ENCODE assay signal across 21 cellular contexts in genomic region chr14:101354726-101355125, GRCh38.
"Had no signal": no experiment of that assay in that cellular context is flagged by ENCODE, and none has a peak within 500 bp of the region (broad histone marks: within the 10 kb centered on the region; RNA-seq: fewer than 3 reads in every experiment).

No MANE protein-coding gene starts in this region.

- DNase-seq: activated CD4-positive, alpha-beta T cell treated with anti-CD3 and anti-CD28 coated beads for 1 hour; activated CD4-positive, alpha-beta T cell treated with anti-CD3 and anti-CD28 coated beads, Interleukin-2, amount 50 U/mL, for 4 hours; activated gamma-delta T cell; activated T-cell treated with anti-CD3 and anti-CD28 coated beads, Interleukin-2, amount 50 U/mL, for 4 hours; amygdala; brain microvascular endothelial cell; effector memory CD4-positive, alpha-beta T cell; lower lobe of right lung; midbrain; naive B cell; stimulated activated CD4-positive, alpha-beta T cell treated with anti-CD3 and anti-CD28 coated beads, Interleukin-15, amount 100 ng/mL, for 24 hours; stimulated activated CD4-positive, alpha-beta T cell treated with anti-CD3 and anti-CD28 coated beads, Interleukin-4, amount 100 ng/mL, for 1 hour; stimulated activated naive CD4-positive, alpha-beta T cell treated with Interleukin-2 at 50 U/mL for 16 hours; T-helper 1 cell; T1000; upper lobe of right lung had no signal

- H3K4me3 ChIP-seq: lower lobe of right lung, neural progenitor cell, ovary, skin epidermis, upper lobe of right lung had no signal

- H3K9me3 ChIP-seq: ovary, upper lobe of right lung had no signal

- H3K9ac ChIP-seq: neural progenitor cell had no signal

- H2AFZ ChIP-seq: neural progenitor cell had no signal

- H3K27ac ChIP-seq: brain microvascular endothelial cell, lower lobe of right lung, neural progenitor cell, ovary, skin epidermis, upper lobe of right lung had no signal

- H3K4me2 ChIP-seq: neural progenitor cell had no signal

- H3K4me1 ChIP-seq: lower lobe of right lung had no signal

- ATAC-seq: activated naive CD4-positive, alpha-beta T cell treated with anti-CD3 and anti-CD28 coated beads, Interleukin-2, amount 50 U/mL, for 72 hours; activated T-cell treated with anti-CD3 and anti-CD28 coated beads, Interleukin-2, amount 50 U/mL, for 4 hours; lower lobe of right lung; SK-N-SH treated with all-trans-retinoic acid at 6 μM for 48 hours; upper lobe of right lung had no signal

- H3K27me3 ChIP-seq: brain microvascular endothelial cell, neural progenitor cell, ovary, upper lobe of right lung had no signal

- H3K36me3 ChIP-seq: brain microvascular endothelial cell, lower lobe of right lung, neural progenitor cell, ovary, upper lobe of right lung had no signal
